In the genomic region with DNA sequence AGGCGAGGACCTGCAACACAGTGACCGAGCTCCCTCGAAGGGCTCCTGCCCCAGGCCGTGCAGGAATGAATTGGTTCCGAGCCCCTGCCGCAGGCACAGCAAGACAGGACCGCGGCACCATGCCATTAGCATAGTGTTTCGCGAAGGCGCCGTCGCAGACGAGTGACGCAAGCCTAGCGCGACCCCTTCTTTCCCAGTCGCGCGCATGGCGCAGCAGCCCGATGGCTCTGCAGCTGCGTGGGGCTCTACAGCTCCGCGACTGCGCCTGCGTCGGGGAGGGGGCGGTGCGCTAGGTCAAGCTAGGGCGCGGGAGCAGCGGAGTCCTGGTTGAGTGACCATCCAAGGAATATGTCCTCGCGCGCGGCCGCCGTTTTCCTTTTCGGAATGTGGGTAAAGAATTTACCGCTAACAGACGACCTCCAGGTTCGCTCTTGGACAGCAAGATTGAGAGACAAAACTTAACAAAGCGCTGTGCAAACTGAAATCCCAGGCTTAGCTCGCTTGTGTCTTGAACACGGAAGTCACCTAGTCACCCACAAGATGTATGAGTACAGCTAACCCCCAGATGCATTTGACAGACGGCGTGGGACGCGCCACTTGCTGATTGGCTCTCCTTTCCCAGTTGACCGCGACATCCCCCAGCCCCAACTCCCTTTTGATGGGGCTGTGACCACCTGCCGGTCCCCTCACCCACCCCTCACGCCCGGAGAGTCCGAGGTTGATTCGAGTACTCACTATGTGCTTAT, we compare ENCODE assay signal across 8 cellular contexts. TPM values are rescaled to one million over a fixed set of nuclear protein-coding genes. Genes with fewer than 3 reads are reported as not detected.
DNase-seq lines count a peak whose midpoint lies in the region; ATAC-seq and TF ChIP-seq lines count a peak whose summit lies in the region.

TSS of gene TRMT61B (minus strand) at position 164 of the 746 bp plus-strand sequence. CDS start at position 132, 32 bp downstream.

- no peak for TF ChIP-seq CTCF in left ventricle myocardium inferior (IDR thresholded peaks at IDR 0.05; ENCODE audit: borderline replicate concordance)
- TF ChIP-seq CTCF in progenitor cell of endocrine pancreas (IDR thresholded peaks at IDR 0.05; ENCODE audit: unreplicated experiment), result no peak

- peaks cover 51% of the 10 kb centered on the region for H3K4me1 ChIP-seq in left ventricle myocardium inferior

- H3K4me3 ChIP-seq in left ventricle myocardium inferior, result peak within 1 kb of the TSS; percentile 85

- no peaks in the 10 kb centered on the region for H3K9me3 ChIP-seq in left ventricle myocardium inferior (replicated peaks)

- peaks cover 14% of the 10 kb centered on the region for H3K27me3 Mint-ChIP-seq in progenitor cell of endocrine pancreas

- peak within 1 kb of the TSS; percentile 99 for H3K4me3 Mint-ChIP-seq in progenitor cell of endocrine pancreas (ENCODE audit: low read depth)

- peaks cover under 1% of the 10 kb centered on the region for H3K27me3 ChIP-seq in left ventricle myocardium inferior (ENCODE audit: low read depth)

- H3K27ac Mint-ChIP-seq in progenitor cell of endocrine pancreas, result peak within 1 kb of the TSS; percentile 97

- H3K27ac ChIP-seq in left ventricle myocardium inferior (replicated peaks), result peak within 1 kb of the TSS; percentile 91

- peaks cover 20% of the 10 kb centered on the region for H3K4me1 Mint-ChIP-seq in progenitor cell of endocrine pancreas (ENCODE audit: low read depth)

- ATAC-seq in GM18505 (IDR thresholded peaks at IDR 0.05; ENCODE audit: unreplicated experiment) (peak; percentile 97), HG02970 (IDR thresholded peaks at IDR 0.05; ENCODE audit: low FRiP score, unreplicated experiment) (peak; percentile 98)

- H3K36me3 Mint-ChIP-seq in progenitor cell of endocrine pancreas (ENCODE audit: insufficient read depth), result peaks cover 1% of the 10 kb centered on the region

- peak; percentile 95 for TF ChIP-seq POLR2A in GM18505 (IDR thresholded peaks at IDR 0.05; ENCODE audit: borderline replicate concordance, extremely low read depth, insufficient read depth, insufficient read length)

- H3K36me3 ChIP-seq in left ventricle myocardium inferior, result no peaks in the 10 kb centered on the region

- intact Hi-C loops in left ventricle myocardium inferior (cut with micrococcal nuclease), result no loop called here

- no peaks in the 10 kb centered on the region for H3K9me3 Mint-ChIP-seq in progenitor cell of endocrine pancreas (ENCODE audit: low read depth)

- DNase-seq in NCI-H187 treated with DMSO at 0.1 percent for 48 hours (lab: John Stamatoyannopoulos, UW) (peak; percentile 69), T-helper 2 cell (peak; percentile 93 to 97 (median 95)), amygdala (lab: John Stamatoyannopoulos, UW) (peak; percentile 73 to 97 (median 91)), left ventricle myocardium inferior (peak; percentile 98), progenitor cell of endocrine pancreas (ENCODE audit: low spot score, unreplicated experiment) (peak; percentile 95), ureter (ENCODE audit: low spot score) (peak; percentile 96)

RNA-seq across cellular contexts. Expression of gene TRMT61B, which starts in this region (rescaled TPM):
- 21.9 TPM for total RNA-seq in left ventricle myocardium inferior
- total RNA-seq in progenitor cell of endocrine pancreas, result 22.6 and 26.0 TPM in 2 replicates
- 22.8 TPM for total RNA-seq in ureter

Comparison
In these comparisons a context has a peak if more than half of its experiments do, and no peak if none do; other contexts are left out.
1. Peak in every context shown above with its lines: DNase-seq, ATAC-seq, H3K4me3 ChIP-seq and H3K27ac ChIP-seq.